ENCODE assay signal across 16 cellular contexts in the genomic region with DNA sequence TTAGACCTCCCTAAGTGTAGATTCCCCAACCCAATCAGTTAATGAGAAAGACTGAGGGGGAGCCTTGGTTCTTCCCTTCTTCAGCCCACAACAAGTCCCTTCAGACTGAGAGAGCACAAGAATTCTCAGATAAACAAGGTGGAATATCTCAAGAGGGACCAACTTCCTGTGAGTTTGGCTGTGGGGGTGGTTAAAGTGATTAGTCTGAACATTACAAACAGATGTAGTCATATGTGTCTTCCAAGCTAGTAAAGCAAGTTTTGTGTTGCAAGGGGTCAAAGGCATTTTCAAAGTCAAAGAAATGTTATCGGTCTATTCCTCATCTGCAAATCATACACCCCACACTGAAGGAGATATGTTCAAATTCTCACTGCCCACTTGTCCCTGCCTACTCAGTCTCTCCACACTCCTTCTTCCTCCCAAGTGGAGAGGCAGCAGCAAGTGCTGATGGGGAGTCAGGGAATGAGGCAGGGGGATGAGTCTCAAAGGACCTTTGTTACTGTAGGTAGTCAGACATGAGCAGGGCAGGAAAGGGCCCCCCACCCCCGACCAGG.
DNase-seq lines count a peak whose midpoint lies in the region; ATAC-seq and TF ChIP-seq lines count a peak whose summit lies in the region.
"Had no signal": no experiment of that assay in that cellular context is flagged by ENCODE, and none has a peak within 500 bp of the region (broad histone marks: within the 10 kb centered on the region; RNA-seq: fewer than 3 reads in every experiment).

No MANE protein-coding gene starts in this region.

- H3K27me3 ChIP-seq in AG04450 (ENCODE audit: control insufficient read depth, insufficient read depth, low read length) (peaks cover 3% of the 10 kb centered on the region), brain microvascular endothelial cell (replicated peaks) (no peaks in the 10 kb centered on the region), lung (ENCODE audit: control insufficient read depth, insufficient read depth) (no peaks in the 10 kb centered on the region)
- H3K27me3 ChIP-seq: adrenal gland, ovary, transverse colon had no signal

- CTCF ChIA-PET in AG04450 (lab: Charles Lee): interaction anchor here (0.6 kb wide), 1 partner anchor 74 kb away, joined by 3 read pairs; no protein-coding TSS in a partner anchor

- H3K36me3 ChIP-seq in brain microvascular endothelial cell (replicated peaks): no peaks in the 10 kb centered on the region
- no peaks in the 10 kb centered on the region for H3K36me3 ChIP-seq in lung (ENCODE audit: control insufficient read depth in 2 of 2, insufficient read depth in 2 of 2, low read length in 2 of 2)
- H3K36me3 ChIP-seq: adrenal gland, ovary, transverse colon had no signal

- no peak for TF ChIP-seq CTCF in AG04450 (IDR thresholded peaks at IDR 0.05; ENCODE audit: low read depth, low read length)
- no peak for TF ChIP-seq CTCF in brain microvascular endothelial cell (IDR thresholded peaks at IDR 0.05; ENCODE audit: low read depth, low read length, missing control alignments)
- TF ChIP-seq CTCF in lung (IDR thresholded peaks at IDR 0.05; ENCODE audit: control extremely low read depth, extremely low read depth): no peak

- no peak for ATAC-seq in lung (ENCODE audit: insufficient read depth, low FRiP score)
- no peak for ATAC-seq in HG03135 (IDR thresholded peaks at IDR 0.05; ENCODE audit: unreplicated experiment)

- H3K27ac ChIP-seq in AG04450 (ENCODE audit: low read depth, low read length) (no peak overlapping the region), brain microvascular endothelial cell (no peak overlapping the region), lung (ENCODE audit: low read depth in 1 of 2, low read length in 1 of 2) (no peak overlapping the region)
- H3K27ac ChIP-seq: ovary, transverse colon had no signal

- in situ Hi-C loops in brain microvascular endothelial cell (cut with HindIII; ENCODE audit: low pct_ligation_motif_present, low sequenced_read_pairs): no loop called here

- H3K9me3 ChIP-seq in AG04450 (ENCODE audit: control insufficient read depth, insufficient read depth, low read length) (peaks cover 3% of the 10 kb centered on the region; the same call in 1 of the 2 replicates), lung (ENCODE audit: control insufficient read depth in 2 of 2, insufficient read depth in 1 of 2, low read length in 1 of 2) (peaks cover 0 to 1% of the 10 kb centered on the region in 2 donors)
- H3K9me3 ChIP-seq: adrenal gland, ovary, transverse colon had no signal

- POLR2A ChIA-PET in AG04450 (lab: Yijun Ruan, JAX): no interaction called here

- WGBS in lung, 2 donors: 44 to 55% methylated on average over 2 of the region's 2 CpGs

- no peak overlapping the region for H3K4me3 ChIP-seq in AG04450 (ENCODE audit: low read depth, low read length)
- no peak overlapping the region for H3K4me3 ChIP-seq in brain microvascular endothelial cell (ENCODE audit: low read depth, low read length)
- no peak overlapping the region for H3K4me3 ChIP-seq in lung
- H3K4me3 ChIP-seq: adrenal gland, K562, ovary, transverse colon had no signal

- DNase-seq in AG04450 (ENCODE audit: low read depth, low spot score) (peak; percentile 26), HCEC 1CT (peak; percentile 22), brain microvascular endothelial cell (peak; percentile 36), lung (ENCODE audit: low spot score) (peak; percentile 22), NCI-H2107 treated with DMSO at 0.1 percent for 48 hours (lab: John Stamatoyannopoulos, UW; ENCODE audit: unreplicated experiment) (no peak), HPDE6-E6E7 (ENCODE audit: extremely low spot score) (no peak)
- no peak for DNase-seq in activated naive CD4-positive, alpha-beta T cell treated with anti-CD3 and anti-CD28 coated beads, Interleukin-2, amount 50 U/mL, for 16 hours
- DNase-seq: activated T-cell treated with anti-CD3 and anti-CD28 coated beads, Interleukin-2, amount 50 U/mL, for 1 hour; NCI-H1436; NCI-H446 treated with DMSO at 0.1 percent for 48 hours; ovary; T-helper 1 cell; transverse colon had no signal

- peaks cover 18 to 19% of the 10 kb centered on the region in 2 donors for H3K4me1 ChIP-seq in lung (ENCODE audit: control insufficient read depth in 2 of 2, insufficient read depth in 2 of 2, low read length in 2 of 2)

Comparison
In these comparisons a context has a peak if more than half of its experiments do, and no peak if none do; other contexts are left out.
1. DNase-seq: peak in AG04450 (single experiment), HCEC 1CT (single experiment), brain microvascular endothelial cell (single experiment) and lung (single experiment); none in NCI-H2107 treated with DMSO at 0.1 percent for 48 hours (single experiment), HPDE6-E6E7 (single experiment) and activated naive CD4-positive, alpha-beta T cell treated with anti-CD3 and anti-CD28 coated beads, Interleukin-2, amount 50 U/mL, for 16 hours (single experiment).